8 cellular contexts compared by ENCODE assay signal in the genomic region with DNA sequence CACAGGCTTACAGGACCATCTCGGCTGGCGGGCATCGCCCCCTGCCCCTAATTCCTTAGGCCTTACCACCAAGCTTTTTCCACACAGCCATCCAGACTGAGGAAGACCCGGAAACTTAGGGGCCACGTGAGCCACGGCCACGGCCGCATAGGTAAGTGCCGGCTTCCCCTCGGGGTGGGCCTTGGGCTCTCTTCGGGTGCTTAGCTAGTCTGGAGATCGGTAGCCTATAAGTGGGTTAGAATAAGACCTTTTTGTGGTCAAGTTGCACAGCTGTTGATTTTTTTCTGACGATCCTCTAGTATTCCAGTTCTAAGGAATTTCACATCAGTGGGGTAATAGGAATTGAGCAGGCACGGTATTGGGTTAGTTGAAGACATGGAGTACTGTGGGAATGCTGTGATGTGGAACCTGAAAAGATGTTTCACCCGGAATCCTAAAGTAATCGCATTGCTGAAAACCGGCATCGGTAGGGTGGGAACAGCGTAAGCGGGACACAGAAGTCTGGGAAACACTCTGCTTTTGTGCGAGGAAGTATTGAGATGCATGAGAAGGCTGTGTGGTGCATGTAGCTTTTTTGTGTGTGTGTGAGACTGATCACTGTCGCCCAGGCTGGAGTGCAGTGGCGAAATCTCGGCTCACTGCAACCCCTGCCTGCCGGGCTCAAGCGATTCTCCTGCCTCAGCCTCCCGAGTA. TPM values are rescaled to one million over a fixed set of nuclear protein-coding genes. Genes with fewer than 3 reads are reported as not detected.
DNase-seq lines count a peak whose midpoint lies in the region; ATAC-seq and TF ChIP-seq lines count a peak whose summit lies in the region.

No MANE protein-coding gene starts in this region.

- H4K20me1 ChIP-seq in Karpas-422 (ENCODE audit: insufficient read depth, low read depth, low read length): peaks cover 24% of the 10 kb centered on the region

- H3K4me1 ChIP-seq in Karpas-422 (ENCODE audit: low read length): peaks cover 52% of the 10 kb centered on the region
- peaks cover 12 to 21% of the 10 kb centered on the region in 2 donors for H3K4me1 ChIP-seq in breast epithelium
- H3K4me1 ChIP-seq in right lobe of liver: peaks cover 0 to 31% (median 14%) of the 10 kb centered on the region in 4 donors
- peaks cover 14% of the 10 kb centered on the region for H3K4me1 ChIP-seq in testis

- 2% methylated on average over 21 of the region's 27 CpGs for WGBS in right lobe of liver (ENCODE audit: insufficient coverage, low coverage, low lambda C conversion rate, missing lambda C conversion rate)
- WGBS in testis, 2 donors: 1 to 2% methylated on average over 21 to 27 of the region's 27 CpGs

- H3K9me3 ChIP-seq in Karpas-422 (ENCODE audit: low read length) (no peaks in the 10 kb centered on the region), breast epithelium (no peaks in the 10 kb centered on the region), right lobe of liver (no peaks in the 10 kb centered on the region), testis (no peaks in the 10 kb centered on the region)

- intact Hi-C loops in breast epithelium (cut with DNase I; ENCODE audit: low total_unique reads): no loop called here
- intact Hi-C loops in right lobe of liver (cut with DNase I): loop anchor here (5.0 to 10.0 kb wide), 2 partner anchors 132 to 279 kb away; a partner anchor contains a TSS
- intact Hi-C loops in testis (cut with DNase I; ENCODE audit: low total_unique reads): loop anchor here (5.0 to 10.0 kb wide), 2 partner anchors 229 to 282 kb away; a partner anchor contains a TSS

- no peak overlapping the region for H2AFZ ChIP-seq in Karpas-422 (ENCODE audit: low read length)

- peak in 3 of 4 donors; percentile 0 to 4 (median 1) for ATAC-seq in right lobe of liver

- no peaks in the 10 kb centered on the region for H3K9me2 ChIP-seq in Karpas-422 (replicated peaks; ENCODE audit: insufficient read depth, low read length)

- DNase-seq in GM06990 (ENCODE audit: extremely low read depth, insufficient read length) (no peak), Karpas-422 (peak; percentile 73), breast epithelium (ENCODE audit: low spot score in 2 of 2) (no peak), right lobe of liver (no peak), testis (no peak), kidney glomerular epithelial cell (lab: John Stamatoyannopoulos, UW) (no peak), globus pallidus (ENCODE audit: low spot score) (no peak)
- DNase-seq in activated effector memory CD4-positive, alpha-beta T cell treated with Interleukin-2 at 50 U/mL for 16 hours: no peak

- H3K36me3 ChIP-seq in GM06990 (ENCODE audit: control insufficient read depth, insufficient read depth, low read length): peaks cover 22% of the 10 kb centered on the region
- H3K36me3 ChIP-seq in Karpas-422 (ENCODE audit: insufficient read depth, low read length): peaks cover 36% of the 10 kb centered on the region
- no peaks in the 10 kb centered on the region for H3K36me3 ChIP-seq in breast epithelium
- peaks cover 0 to 31% (median 14%) of the 10 kb centered on the region in 4 donors for H3K36me3 ChIP-seq in right lobe of liver
- H3K36me3 ChIP-seq in testis (ENCODE audit: low read depth, missing control alignments): no peaks in the 10 kb centered on the region

- peaks cover 38% of the 10 kb centered on the region for H3K79me2 ChIP-seq in Karpas-422 (ENCODE audit: low read length)

- TF ChIP-seq POLR2A in breast epithelium (IDR thresholded peaks at IDR 0.05) (no peak), right lobe of liver (IDR thresholded peaks at IDR 0.05) (no peak), testis (IDR thresholded peaks at IDR 0.05) (no peak)

- H3K4me3 ChIP-seq in GM06990 (replicated peaks; ENCODE audit: low read depth, low read length) (peak overlapping the region; percentile 98), Karpas-422 (ENCODE audit: low read length) (peak overlapping the region; percentile 91), breast epithelium (peak overlapping the region; percentile 80 to 99 (median 91)), right lobe of liver (peak overlapping the region; percentile 93 to 96 (median 93)), testis (peak overlapping the region; percentile 94 to 100)

- no peak for TF ChIP-seq CTCF in GM06990 (IDR thresholded peaks at IDR 0.05; ENCODE audit: insufficient read depth, low read length, poor library complexity, severe bottlenecking)
- TF ChIP-seq CTCF in breast epithelium (IDR thresholded peaks at IDR 0.05): no peak
- no peak for TF ChIP-seq CTCF in right lobe of liver (IDR thresholded peaks at IDR 0.05)
- no peak for TF ChIP-seq CTCF in testis (IDR thresholded peaks at IDR 0.05)

- no peaks in the 10 kb centered on the region for H3K27me3 ChIP-seq in GM06990 (replicated peaks; ENCODE audit: control insufficient read depth, insufficient read depth, low read length)
- H3K27me3 ChIP-seq in Karpas-422 (ENCODE audit: low read length): no peaks in the 10 kb centered on the region
- H3K27me3 ChIP-seq in breast epithelium: no peaks in the 10 kb centered on the region
- no peaks in the 10 kb centered on the region for H3K27me3 ChIP-seq in right lobe of liver
- no peaks in the 10 kb centered on the region for H3K27me3 ChIP-seq in testis

- peak overlapping the region; percentile 95 for H3K4me2 ChIP-seq in Karpas-422 (ENCODE audit: low read depth, low read length, poor library complexity, severe bottlenecking)

- peak overlapping the region; percentile 88 for H3K9ac ChIP-seq in Karpas-422 (ENCODE audit: low read length)

- peak overlapping the region; percentile 95 for H3K27ac ChIP-seq in Karpas-422 (ENCODE audit: low read length)
- H3K27ac ChIP-seq in breast epithelium: peak overlapping the region; percentile 94 to 98
- peak overlapping the region; percentile 85 to 96 (median 92) for H3K27ac ChIP-seq in right lobe of liver
- H3K27ac ChIP-seq in testis: peak overlapping the region; percentile 91 to 93

RNA-seq across cellular contexts. Expression of a gene that starts 0.7 kb away (rescaled TPM):
- 2,423 and 3,362 TPM in 2 replicates for total RNA-seq in Karpas-422 (2014; rRNA removed; shearing (Covaris generic); ENCODE audit: low replicate concordance)
- total RNA-seq in breast epithelium (1,000 to 10,000 TPM in 2 of 3 donors, 100 to 1,000 TPM in 1; 907 to 1,119 (median 1,000) TPM), right lobe of liver (100 to 1,000 TPM; 187 to 394 (median 327) TPM), testis (100 to 1,000 TPM; 340 to 586 TPM)
- polyA plus RNA-seq in testis (ENCODE audit: insufficient read depth, low read depth, low replicate concordance): 1,052 TPM

RNA-seq across cellular contexts. Expression of a gene that starts 0.8 kb away (rescaled TPM):
- total RNA-seq in Karpas-422 (2014; rRNA removed; shearing (Covaris generic); ENCODE audit: low replicate concordance): 13.3 and 15.3 TPM in 2 replicates
- total RNA-seq in breast epithelium: 10 to 100 TPM in 2 of 3 donors, 1 to 10 TPM in 1; 6.6 to 12.7 (median 11.5) TPM
- 10 to 100 TPM in 2 of 6 experiments, 1 to 10 TPM in 4; 4.0 to 16.4 (median 6.9) TPM for total RNA-seq in right lobe of liver
- 10 to 100 TPM; 37.4 to 49.6 TPM for total RNA-seq in testis
- polyA plus RNA-seq in testis (ENCODE audit: insufficient read depth, low read depth, low replicate concordance): 49.2 TPM
